5 cellular contexts compared by ENCODE assay signal in the genomic region with DNA sequence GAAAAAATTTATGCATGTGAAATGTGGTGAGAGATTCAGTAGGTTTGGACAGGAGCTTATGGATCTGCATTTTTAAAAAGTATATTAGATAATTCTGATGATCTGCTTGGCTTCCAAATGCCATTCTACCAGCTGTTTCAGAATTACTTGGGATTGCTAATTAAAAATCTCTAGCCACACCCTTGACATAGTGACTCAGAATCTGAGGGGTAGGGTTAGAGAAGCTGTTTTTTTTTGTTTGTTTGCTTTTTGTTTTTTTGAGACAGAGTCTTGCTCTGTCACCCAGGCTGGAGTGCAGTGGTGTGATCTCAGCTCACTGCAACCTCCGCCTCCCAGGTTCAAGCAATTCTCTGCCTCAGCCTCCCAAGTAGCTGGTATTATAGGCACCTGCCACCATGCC. TPM values are rescaled to one million over a fixed set of nuclear protein-coding genes. Genes with fewer than 3 reads are reported as not detected.
DNase-seq lines count a peak whose midpoint lies in the region; ATAC-seq, FAIRE-seq and TF ChIP-seq lines count a peak whose summit lies in the region.
"Not testable (repeated sequence)": the region's sequence is repeated elsewhere in the genome, so short reads cannot be mapped to it uniquely, and the experiment has no call there.

No MANE protein-coding gene starts in this region.

- POLR2A ChIA-PET in PC-3 (lab: Charles Lee; ENCODE audit: unreplicated experiment), result not testable (repeated sequence)

- H3K36me3 ChIP-seq in PC-3 (ENCODE audit: low read depth, low read length); bronchial epithelial cell (ENCODE audit: control insufficient read depth, insufficient read depth, low read length): not testable (repeated sequence)

- not testable (repeated sequence) for H3K4me2 ChIP-seq in PC-3 (ENCODE audit: low read length)

- BruUV-seq in PC-3 (replicated peaks; lab: Mats Ljungman, UMichigan), result not testable (repeated sequence)

- CTCF ChIA-PET in PC-3 (lab: Charles Lee), result not testable (repeated sequence)

- ATAC-seq in PC-3 (peak; percentile 33; the same call in 1 of the 2 replicates), esophagus mucosa (peak; percentile 67), left colon (peak; percentile 43)

- not testable (repeated sequence) for H3K9me2 ChIP-seq in PC-3 (replicated peaks; ENCODE audit: low read length)

- not testable (repeated sequence) for H4K20me1 ChIP-seq in PC-3 (ENCODE audit: low read length)

- not testable (repeated sequence) for H3K4me1 ChIP-seq in PC-3 (ENCODE audit: insufficient read depth, low read length)

- not testable (repeated sequence) for H3K4me3 ChIP-seq in PC-3 (ENCODE audit: low read length); bronchial epithelial cell (ENCODE audit: low read depth, low read length)

- not testable (repeated sequence) for H2AFZ ChIP-seq in PC-3 (ENCODE audit: low read length)

- H3K9ac ChIP-seq in PC-3 (ENCODE audit: low read length), result not testable (repeated sequence)

- H3K9me3 ChIP-seq in PC-3 (ENCODE audit: low read length), result not testable (repeated sequence)

- not testable (repeated sequence) for H3K27ac ChIP-seq in PC-3 (ENCODE audit: low read length)

- intact Hi-C loops in PC-3 (cut with micrococcal nuclease); left colon (cut with DNase I, micrococcal nuclease): not testable (repeated sequence)

- not testable (repeated sequence) for H3F3A ChIP-seq in PC-3 (ENCODE audit: low read length, unreplicated experiment)

- not testable (repeated sequence) for H3K79me2 ChIP-seq in PC-3 (ENCODE audit: low read length)

- FAIRE-seq in bronchial epithelial cell (lab: Jason Lieb, UNC), result not testable (repeated sequence)

- DNase-seq in LoVo (ENCODE audit: low spot score) (peak; percentile 61), PC-3 (peak; percentile 26), bronchial epithelial cell (ENCODE audit: low read depth) (peak; percentile 71)
- not testable (repeated sequence) for DNase-seq in left colon

- not testable (repeated sequence) for H3K27me3 ChIP-seq in PC-3 (ENCODE audit: low read length); bronchial epithelial cell (ENCODE audit: control insufficient read depth, insufficient read depth, low read length)

- not testable (repeated sequence) for TF ChIP-seq CTCF in PC-3 (conservative IDR thresholded peaks at IDR 0.05; ENCODE audit: low read depth, low read length); bronchial epithelial cell (IDR thresholded peaks at IDR 0.05; ENCODE audit: insufficient read depth, low read length, severe bottlenecking)

RNA-seq across cellular contexts. Expression of a gene that starts 7.2 kb away (rescaled TPM):
- total RNA-seq in PC-3 (2014; rRNA removed) (3.2 and 3.9 TPM in 2 replicates), bronchial epithelial cell (22.9 and 24.8 TPM in 2 replicates), esophagus mucosa (17.4 TPM), left colon (10 to 100 TPM; 54.6 to 84.0 TPM)
